Comparison of ENCODE assay signal across 8 cellular contexts in the genomic region with DNA sequence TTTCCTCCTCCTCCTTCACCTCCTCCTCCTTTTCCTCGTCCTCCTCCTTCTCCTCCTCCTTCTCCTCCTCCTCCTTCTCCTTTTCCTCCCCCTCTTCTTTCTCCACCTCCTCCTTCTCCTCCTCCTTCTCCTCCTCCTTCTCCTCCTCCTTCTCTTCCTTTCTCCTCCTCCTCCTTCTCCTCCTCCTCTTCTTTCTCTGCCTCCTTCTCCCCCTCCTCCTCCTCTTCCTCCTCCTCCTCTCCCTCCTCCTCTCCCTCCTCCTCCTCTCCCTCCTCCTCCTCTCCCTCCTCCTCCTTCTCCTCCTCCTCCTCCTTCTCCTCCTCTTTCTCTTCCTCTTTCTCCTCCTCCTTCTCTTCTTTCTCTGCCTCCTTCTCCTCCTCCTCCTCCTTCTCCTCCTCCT. TPM values are rescaled to one million over a fixed set of nuclear protein-coding genes. Genes with fewer than 3 reads are reported as not detected.
"Had no signal": no experiment of that assay in that cellular context is flagged by ENCODE, and none has a peak within 500 bp of the region (broad histone marks: within the 10 kb centered on the region; RNA-seq: fewer than 3 reads in every experiment).

No MANE protein-coding gene starts in this region.

- DNase-seq: GDM1, GF-D8 had no signal

- ATAC-seq: GM12878 had no signal

- FAIRE-seq: G401.6, GM12878, GM12891, GM12892, GM18507, GM19239 had no signal

- H3K4me3 ChIP-seq: GM12878 had no signal

RNA-seq across cellular contexts. Expression of a gene that starts 13.6 kb away (rescaled TPM):
- polyA plus RNA-seq: GM12878 had no signal
